In the genomic region with DNA sequence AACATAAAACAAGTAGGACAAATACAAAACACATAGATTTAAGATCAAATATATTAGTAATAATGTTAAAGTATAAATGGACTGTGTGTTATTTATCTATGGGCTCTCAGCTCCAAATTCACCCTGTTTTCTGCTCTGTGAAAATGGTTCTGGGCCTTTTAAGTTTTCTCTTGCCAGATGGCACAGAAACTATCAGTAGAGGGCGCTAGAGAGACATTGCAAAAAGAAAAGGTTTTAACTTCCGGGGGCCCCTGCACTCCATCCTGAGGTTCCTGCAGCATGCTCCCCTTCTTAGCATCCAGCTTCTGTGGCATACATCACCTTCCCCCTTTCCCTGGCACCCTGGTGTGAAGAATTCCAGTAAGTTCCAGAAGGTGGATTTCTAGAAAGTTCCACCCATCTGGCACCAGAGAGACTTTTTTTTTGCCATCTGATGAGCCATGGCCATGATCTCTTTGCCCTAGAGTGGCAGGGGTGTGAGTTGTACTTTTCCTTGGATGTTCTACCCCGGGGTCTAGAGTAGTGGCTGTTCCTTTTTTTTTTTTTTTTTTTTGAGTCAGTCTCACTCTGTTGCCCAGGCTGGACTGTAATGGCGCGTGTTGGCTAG, we compare ENCODE assay signal across 8 cellular contexts. TPM values are rescaled to one million over a fixed set of nuclear protein-coding genes. Genes with fewer than 3 reads are reported as not detected.
DNase-seq lines count a peak whose midpoint lies in the region; ATAC-seq, FAIRE-seq and TF ChIP-seq lines count a peak whose summit lies in the region.

No MANE protein-coding gene starts in this region.

- no peaks in the 10 kb centered on the region for H3K9me3 ChIP-seq in MM.1S (replicated peaks; ENCODE audit: insufficient read depth, low read length)
- no peaks in the 10 kb centered on the region for H3K9me3 ChIP-seq in K562 (replicated peaks; ENCODE audit: control insufficient read depth, insufficient read depth, low read depth, low read length)
- no peaks in the 10 kb centered on the region for H3K9me3 ChIP-seq in neutrophil
- no peaks in the 10 kb centered on the region for H3K9me3 ChIP-seq in left lung

- ATAC-seq in K562, result peak; percentile 69
- no peak for ATAC-seq in left lung

- CTCF ChIA-PET in K562 (lab: Yijun Ruan, JAX; ENCODE audit: low intra/inter-chr PET ratio), result interaction anchor here (0.7 kb wide), 1 partner anchor 299 kb away, joined by 3 read pairs; no protein-coding TSS in a partner anchor

- TF ChIP-seq CTCF in MM.1S (IDR thresholded peaks at IDR 0.05; ENCODE audit: low read length) (peak; percentile 62), K562 (IDR thresholded peaks at IDR 0.05 in 2 of 3, conservative IDR thresholded peaks at IDR 0.05 in 1 of 3; ENCODE audit: insufficient read depth in 2 of 3, low read depth in 1 of 3, low read length in 3 of 3) (peak; percentile 56 to 65 (median 58)), neutrophil (IDR thresholded peaks at IDR 0.05) (peak; percentile 31), left lung (IDR thresholded peaks at IDR 0.05) (no peak)

- POLR2A ChIA-PET in K562 (lab: Yijun Ruan, JAX), result no interaction called here

- H2AFZ ChIP-seq in MM.1S (ENCODE audit: low read length), result 0 out of 2 replicates have a peak overlapping the region, but pooled peaks have one; percentile 38
- no peak overlapping the region for H2AFZ ChIP-seq in K562 (ENCODE audit: low read depth, low read length)

- H4K20me1 ChIP-seq in MM.1S (ENCODE audit: insufficient read depth, low read length) (no peaks in the 10 kb centered on the region), K562 (replicated peaks; ENCODE audit: control insufficient read depth, insufficient read depth, low read length) (no peaks in the 10 kb centered on the region)

- peak in 1 of 2 experiments; percentile 36; a peak in 2 of 4 replicates for TF ChIP-seq RAD21 in K562 (CRISPR knock-in tag; conservative IDR thresholded peaks at IDR 0.05 in 1 of 2, IDR thresholded peaks at IDR 0.05 in 1 of 2)

- H3K27me3 ChIP-seq in MM.1S (replicated peaks; ENCODE audit: insufficient read depth, low read length) (no peaks in the 10 kb centered on the region), K562 (ENCODE audit: control insufficient read depth in 2 of 2, insufficient read depth in 2 of 2, low read length in 2 of 2) (no peaks in the 10 kb centered on the region), neutrophil (no peaks in the 10 kb centered on the region), left lung (no peaks in the 10 kb centered on the region)

- H3K36me3 ChIP-seq in MM.1S (replicated peaks; ENCODE audit: insufficient read depth, low read length), result no peaks in the 10 kb centered on the region
- H3K36me3 ChIP-seq in K562 (ENCODE audit: control insufficient read depth, insufficient read depth, low read length), result no peaks in the 10 kb centered on the region
- no peaks in the 10 kb centered on the region for H3K36me3 ChIP-seq in neutrophil
- no peaks in the 10 kb centered on the region for H3K36me3 ChIP-seq in left lung

- H3K27ac ChIP-seq in MM.1S (ENCODE audit: low read length) (no peak overlapping the region), K562 (ENCODE audit: extremely low read depth, low read depth, low read length) (no peak overlapping the region), neutrophil (no peak overlapping the region), left lung (no peak overlapping the region)

- no peak for TF ChIP-seq EP300 in K562 (IDR thresholded peaks at IDR 0.05; ENCODE audit: low read length)

- no TSS peak for BruUV-seq in K562 (replicated peaks; lab: Mats Ljungman, UMichigan)

- 45% methylated on average over 5 of the region's 5 CpGs for WGBS in K562 (ENCODE audit: insufficient coverage, low coverage, missing lambda C conversion rate)

- peaks cover 19% of the 10 kb centered on the region for H3F3A ChIP-seq in MM.1S (ENCODE audit: insufficient read depth, low read length)

- no peak overlapping the region for H3K4me3 ChIP-seq in MM.1S (ENCODE audit: low read length)
- no peak overlapping the region for H3K4me3 ChIP-seq in K562
- H3K4me3 ChIP-seq in neutrophil (ENCODE audit: low read depth in 1 of 2, low read length in 1 of 2), result no peak overlapping the region
- H3K4me3 ChIP-seq in left lung, result no peak overlapping the region

- no peaks in the 10 kb centered on the region for H3K9me1 ChIP-seq in K562 (ENCODE audit: control insufficient read depth, insufficient read depth, low read length)

- intact Hi-C loops in K562 (cut with micrococcal nuclease) (loop anchor here (5.0 kb wide), 1 partner anchor 36 kb away; no protein-coding TSS in a partner anchor), left lung (cut with DNase I) (no loop called here), cardiac septum (cut with DNase I) (no loop called here)

- TF ChIP-seq POLR2A in K562 (conservative IDR thresholded peaks at IDR 0.05), result no peak

- H3K79me2 ChIP-seq in MM.1S (ENCODE audit: low read length), result no peaks in the 10 kb centered on the region
- no peaks in the 10 kb centered on the region for H3K79me2 ChIP-seq in K562 (ENCODE audit: control insufficient read depth, insufficient read depth, low read length)

- FAIRE-seq in K562 (lab: Jason Lieb, UNC), result peak; percentile 6

- peak; percentile 21 for DNase-seq in SIG-M5 treated with dmso at 0.1 percent for 504 hours (lab: John Stamatoyannopoulos, UW; ENCODE audit: unreplicated experiment)
- no peak for DNase-seq in SIG-M5 (lab: John Stamatoyannopoulos, UW)
- DNase-seq in MM.1S, result peak; percentile 61
- DNase-seq in K562 (ENCODE audit: extremely low read depth in 1 of 4, low spot score in 3 of 4), result peak; percentile 20 to 62 (median 30)
- DNase-seq in NCI-H524 treated with DMSO at 0.1 percent for 48 hours (lab: John Stamatoyannopoulos, UW), result no peak
- no peak for DNase-seq in left lung
- DNase-seq in cardiac septum (ENCODE audit: low spot score), result no peak

- H3K9ac ChIP-seq in MM.1S (ENCODE audit: low read length), result no peak overlapping the region
- no peak overlapping the region for H3K9ac ChIP-seq in K562 (ENCODE audit: insufficient read depth in 1 of 2, low read depth in 2 of 2, low read length in 2 of 2)

- H3K4me1 ChIP-seq in MM.1S (ENCODE audit: low read length), result peaks cover 10% of the 10 kb centered on the region
- no peaks in the 10 kb centered on the region for H3K4me1 ChIP-seq in K562 (replicated peaks in 1 of 2; ENCODE audit: control insufficient read depth in 2 of 2, insufficient read depth in 2 of 2, low read length in 2 of 2)
- H3K4me1 ChIP-seq in neutrophil (ENCODE audit: control insufficient read depth in 1 of 2, insufficient read depth in 1 of 2, low read depth in 1 of 2, low read length in 1 of 2), result no peaks in the 10 kb centered on the region
- no peaks in the 10 kb centered on the region for H3K4me1 ChIP-seq in left lung

- in situ Hi-C loops in K562 (cut with MboI), result no loop called here

- H3K4me2 ChIP-seq in MM.1S (ENCODE audit: low read depth, low read length) (no peak overlapping the region), K562 (ENCODE audit: insufficient read depth, low read length) (no peak overlapping the region)

- H3K9me2 ChIP-seq in MM.1S (replicated peaks; ENCODE audit: insufficient read depth, low read length), result no peaks in the 10 kb centered on the region

RNA-seq across cellular contexts. Expression of a gene that starts 29.3 kb away (rescaled TPM):
- 10.0 and 10.6 TPM in 2 replicates for total RNA-seq in K562 (2011; cell fraction: chromatin; rRNA removed; ENCODE audit: low replicate concordance)
- 13.5 and 21.8 TPM in 2 replicates for total RNA-seq in K562 (2011; cell fraction: nucleolus; rRNA removed)
- 12.1 and 13.6 TPM in 2 replicates for total RNA-seq in K562 (2011; cell fraction: nucleoplasm; rRNA removed)
- total RNA-seq in K562 (2014; rRNA removed) (36.0 and 46.5 TPM in 2 replicates), K562 (2014; rRNA removed; fragmentation: Illumina TruSeq; extraction: Trizol) (51.0 and 64.9 TPM in 2 replicates), K562 (2015; rRNA removed; fragmentation: Illumina TruSeq; extraction: Trizol) (57.6 and 66.2 TPM in 2 replicates), K562 (2021) (46.6 and 48.9 TPM in 2 replicates), left lung (10 to 100 TPM; 34.8 to 38.2 TPM), cardiac septum (57.1 TPM)
- polyA plus RNA-seq in K562 (2011; rRNA removed) (33.4 and 36.0 TPM in 2 replicates), K562 (2014; fragmentation: Illumina TruSeq; extraction: Trizol) (76.9 and 102 TPM in 2 replicates), K562 (2014; fragmentation: Nextera tagmentation; extraction: Ambion mirVana) (10 to 100 TPM; 60.1 to 65.9 TPM), K562 (2014; rRNA removed) (42.4 and 48.5 TPM in 2 replicates)
- 11.8 and 16.9 TPM in 2 replicates for polyA plus RNA-seq in K562 (2011; cell fraction: cytosol; rRNA removed)
- 21.2 and 28.0 TPM in 2 replicates for polyA plus RNA-seq in K562 (2011; cell fraction: nucleus; rRNA removed)
- 74.0 and 74.2 TPM in 2 replicates for polyA plus RNA-seq in K562 (2012)
- polyA minus RNA-seq in K562 (2011; rRNA and poly(A)+ RNA removed), result 22.9 and 28.4 TPM in 2 replicates
- polyA minus RNA-seq in K562 (2011; cell fraction: cytosol; rRNA and poly(A)+ RNA removed), result 13.4 and 25.2 TPM in 2 replicates
- polyA minus RNA-seq in K562 (2011; cell fraction: nucleus; rRNA and poly(A)+ RNA removed), result 27.6 and 32.0 TPM in 2 replicates

RNA-seq across cellular contexts. Expression of a gene that starts 29.4 kb away (rescaled TPM):
- total RNA-seq in K562 (2011; cell fraction: chromatin; rRNA removed; ENCODE audit: low replicate concordance), result 57.8 and 125 TPM in 2 replicates
- total RNA-seq in K562 (2011; cell fraction: nucleolus; rRNA removed), result 36.4 and 41.7 TPM in 2 replicates
- total RNA-seq in K562 (2011; cell fraction: nucleoplasm; rRNA removed), result 71.3 and 122 TPM in 2 replicates
- total RNA-seq in K562 (2014; rRNA removed) (71.0 and 85.8 TPM in 2 replicates), K562 (2014; rRNA removed; fragmentation: Illumina TruSeq; extraction: Trizol) (93.2 and 111 TPM in 2 replicates), K562 (2015; rRNA removed; fragmentation: Illumina TruSeq; extraction: Trizol) (78.3 and 88.7 TPM in 2 replicates), K562 (2021) (64.2 and 66.3 TPM in 2 replicates), left lung (10 to 100 TPM; 42.2 to 44.3 TPM), cardiac septum (33.7 TPM)
- polyA plus RNA-seq in K562 (2011; rRNA removed) (91.7 and 112 TPM in 2 replicates), K562 (2014; fragmentation: Illumina TruSeq; extraction: Trizol) (92.0 and 93.6 TPM in 2 replicates), K562 (2014; fragmentation: Nextera tagmentation; extraction: Ambion mirVana) (100 to 1,000 TPM; 105 to 112 TPM), K562 (2014; rRNA removed) (85.4 and 97.7 TPM in 2 replicates)
- 22.8 and 42.0 TPM in 2 replicates for polyA plus RNA-seq in K562 (2011; cell fraction: cytosol; rRNA removed)
- polyA plus RNA-seq in K562 (2011; cell fraction: nucleus; rRNA removed), result 104 and 117 TPM in 2 replicates
- 48.3 and 66.5 TPM in 2 replicates for polyA plus RNA-seq in K562 (2012)
- polyA minus RNA-seq in K562 (2011; rRNA and poly(A)+ RNA removed), result 98.5 and 105 TPM in 2 replicates
- polyA minus RNA-seq in K562 (2011; cell fraction: cytosol; rRNA and poly(A)+ RNA removed), result 24.2 and 27.6 TPM in 2 replicates
- 72.6 and 79.0 TPM in 2 replicates for polyA minus RNA-seq in K562 (2011; cell fraction: nucleus; rRNA and poly(A)+ RNA removed)

RNA-seq across cellular contexts. Expression of a gene that starts 58.6 kb away (rescaled TPM):
- total RNA-seq in K562 (2011; cell fraction: chromatin; rRNA removed; ENCODE audit: low replicate concordance), result 29.9 and 96.3 TPM in 2 replicates
- total RNA-seq in K562 (2011; cell fraction: nucleolus; rRNA removed), result 17.0 and 22.8 TPM in 2 replicates
- total RNA-seq in K562 (2011; cell fraction: nucleoplasm; rRNA removed), result 44.9 and 92.1 TPM in 2 replicates
- total RNA-seq in K562 (2014; rRNA removed), result 10.6 and 12.4 TPM in 2 replicates
- 22.0 and 22.3 TPM in 2 replicates for total RNA-seq in K562 (2014; rRNA removed; fragmentation: Illumina TruSeq; extraction: Trizol)
- 15.9 and 20.3 TPM in 2 replicates for total RNA-seq in K562 (2015; rRNA removed; fragmentation: Illumina TruSeq; extraction: Trizol)
- total RNA-seq in K562 (2021), result 25.4 and 26.4 TPM in 2 replicates
- polyA plus RNA-seq in K562 (2011; rRNA removed), result 17.4 and 26.1 TPM in 2 replicates
- polyA plus RNA-seq in K562 (2011; cell fraction: cytosol; rRNA removed), result 3.4 and 7.8 TPM in 2 replicates
- 16.3 and 17.4 TPM in 2 replicates for polyA plus RNA-seq in K562 (2011; cell fraction: nucleus; rRNA removed)
- 14.2 and 16.2 TPM in 2 replicates for polyA plus RNA-seq in K562 (2012)
- polyA plus RNA-seq in K562 (2014; fragmentation: Illumina TruSeq; extraction: Trizol), result 19.1 and 22.9 TPM in 2 replicates
- polyA plus RNA-seq in K562 (2014; fragmentation: Nextera tagmentation; extraction: Ambion mirVana), result 10 to 100 TPM; 14.9 to 19.6 TPM
- 18.1 and 21.3 TPM in 2 replicates for polyA plus RNA-seq in K562 (2014; rRNA removed)
- polyA minus RNA-seq in K562 (2011; rRNA and poly(A)+ RNA removed), result 17.9 and 20.4 TPM in 2 replicates
- 14.8 and 19.3 TPM in 2 replicates for polyA minus RNA-seq in K562 (2011; cell fraction: cytosol; rRNA and poly(A)+ RNA removed)
- polyA minus RNA-seq in K562 (2011; cell fraction: nucleus; rRNA and poly(A)+ RNA removed), result 23.6 and 27.1 TPM in 2 replicates
- 10 to 100 TPM; 27.6 to 33.4 TPM for total RNA-seq in left lung
- total RNA-seq in cardiac septum, result 84.8 TPM

Comparison
In these comparisons a context has a peak if more than half of its experiments do, and no peak if none do; other contexts are left out.
1. DNase-seq: peak in SIG-M5 treated with dmso at 0.1 percent for 504 hours (single experiment), MM.1S (single experiment) and K562 (4 of 4); none in SIG-M5 (single experiment), NCI-H524 treated with DMSO at 0.1 percent for 48 hours (single experiment), left lung (0 of 2) and cardiac septum (single experiment).
2. CTCF ChIP-seq: peak in MM.1S (single experiment), K562 (3 of 3) and neutrophil (single experiment); none in left lung (0 of 2).